In the genomic region with DNA sequence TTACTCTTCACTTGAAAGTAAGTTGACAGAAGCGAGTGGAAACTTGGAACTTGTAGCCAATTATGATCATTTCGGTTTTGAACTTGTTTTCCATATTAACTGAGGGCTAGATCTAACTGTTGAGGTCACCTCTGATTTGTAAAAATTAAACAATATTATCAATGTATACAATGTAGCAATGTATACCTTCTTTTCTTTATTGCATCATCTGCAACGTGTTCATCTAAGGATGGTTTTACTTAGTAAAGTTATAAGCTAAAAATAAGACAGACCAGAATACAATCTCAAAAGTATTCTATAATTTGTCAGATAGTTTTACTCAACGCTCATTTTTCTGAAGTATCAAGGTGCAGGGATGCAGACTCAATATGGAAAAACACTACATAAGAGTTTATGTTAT, we compare ENCODE assay signal across 34 cellular contexts.
"Had no signal": no experiment of that assay in that cellular context is flagged by ENCODE, and none has a peak within 500 bp of the region (broad histone marks: within the 10 kb centered on the region; RNA-seq: fewer than 3 reads in every experiment).

No MANE protein-coding gene starts in this region.

- H3K9me3 ChIP-seq: adrenal gland had no signal

- H3K4me3 ChIP-seq: adrenal gland, ascending aorta, body of pancreas, breast epithelium, cardiac muscle cell had no signal

- FAIRE-seq: astrocyte, bronchial epithelial cell had no signal

- H3K27me3 ChIP-seq: adrenal gland, ascending aorta, body of pancreas, brain microvascular endothelial cell, breast epithelium had no signal

- ATAC-seq: activated naive CD4-positive, alpha-beta T cell treated with anti-CD3 and anti-CD28 coated beads, Interleukin-2, amount 50 U/mL, for 72 hours; activated naive CD8-positive, alpha-beta T cell treated with anti-CD3 and anti-CD28 coated beads, Interleukin-2, amount 50 U/mL, for 24 hours; activated T-cell treated with anti-CD3 and anti-CD28 coated beads, Interleukin-2, amount 50 U/mL, for 4 hours; activated T-cell treated with anti-CD3 and anti-CD28 coated beads, Interleukin-2, amount 50 U/mL, for 72 hours; activated T-helper 17 cell treated with anti-CD3 and anti-CD28 coated beads, Interleukin-2, amount 50 U/mL, for 72 hours; body of pancreas had no signal

- H3K36me3 ChIP-seq: adrenal gland, ascending aorta, brain microvascular endothelial cell, breast epithelium, cardiac muscle cell had no signal

- H3K27ac ChIP-seq: adrenal gland, ascending aorta, body of pancreas, brain microvascular endothelial cell, breast epithelium, cardiac muscle cell had no signal

- DNase-seq: activated effector memory CD4-positive, alpha-beta T cell treated with anti-CD3 and anti-CD28 coated beads, Interleukin-2, amount 50 U/mL, for 16 hours; activated effector memory CD4-positive, alpha-beta T cell treated with Interleukin-2 at 50 U/mL for 16 hours; activated gamma-delta T cell; activated gamma-delta T cell treated with Interleukin-2 at 50 U/mL for 16 hours; activated naive CD4-positive, alpha-beta T cell; activated naive CD4-positive, alpha-beta T cell treated with anti-CD3 and anti-CD28 coated beads for 36 hours; activated naive CD4-positive, alpha-beta T cell treated with anti-CD3 and anti-CD28 coated beads, Interleukin-2, amount 10 ng/mL, durations not matched to agents 7 days and 5 days; activated naive CD4-positive, alpha-beta T cell treated with anti-CD3 and anti-CD28 coated beads, Interleukin-2, amount 50 U/mL, for 16 hours; activated naive CD4-positive, alpha-beta T cell treated with Interleukin-2 at 50 U/mL for 16 hours; activated naive CD8-positive, alpha-beta T cell treated with anti-CD3 and anti-CD28 coated beads for 36 hours; activated naive CD8-positive, alpha-beta T cell treated with anti-CD3 and anti-CD28 coated beads, Interleukin-2, amount 10 ng/mL, durations not matched to agents 7 days and 5 days; activated naive CD8-positive, alpha-beta T cell treated with anti-CD3 and anti-CD28 coated beads, Interleukin-2, amount 50 U/mL, for 24 hours; activated T-cell treated with anti-CD3 and anti-CD28 coated beads, Interleukin-2, amount 50 U/mL, for 1 hour; activated T-cell treated with anti-CD3 and anti-CD28 coated beads, Interleukin-2, amount 50 U/mL, for 24 hours; activated T-cell treated with anti-CD3 and anti-CD28 coated beads, Interleukin-2, amount 50 U/mL, for 4 hours; activated T-cell treated with anti-CD3 and anti-CD28 coated beads, Interleukin-2, amount 50 U/mL, for 48 hours; activated T-cell treated with anti-CD3 and anti-CD28 coated beads, Interleukin-2, amount 50 U/mL, for 72 hours; adrenal gland; amniotic stem cell; amygdala; anterior cingulate cortex; aorta; body of pancreas; brain microvascular endothelial cell; caudate nucleus; central memory CD4-positive, alpha-beta T cell; cerebellar nuclear complex had no signal

- H3K4me1 ChIP-seq: ascending aorta, breast epithelium had no signal
